Comparison of ENCODE assay signal across 28 cellular contexts in genomic region chr6:116036075-116036773, GRCh38. TPM values are rescaled to one million over a fixed set of nuclear protein-coding genes. Genes with fewer than 3 reads are reported as not detected.
DNase-seq lines count a peak whose midpoint lies in the region; ATAC-seq, FAIRE-seq and TF ChIP-seq lines count a peak whose summit lies in the region.
"Had no signal": no experiment of that assay in that cellular context is flagged by ENCODE, and none has a peak within 500 bp of the region (broad histone marks: within the 10 kb centered on the region; RNA-seq: fewer than 3 reads in every experiment).

No MANE protein-coding gene starts in this region.

- H3K36me3 Mint-ChIP-seq in endodermal cell (ENCODE audit: low read depth), result no peaks in the 10 kb centered on the region
- H3K36me3 Mint-ChIP-seq: natural killer cell treated with Interleukin-12 subunit alpha and Interleukin-12 subunit beta and Interleukin-15 and Interleukin-18, amount 100 ng/mL, for 72 hours; stimulated activated memory B cell treated with anti-CD40 and anti-IgM and Interleukin-4, amounts not matched to agents 10 μg/mL and 1 μg/mL and 100 μg/mL, for 72 hours had no signal

- no peak overlapping the region for H3K4ac ChIP-seq in IMR-90 (ENCODE audit: low read depth, low read length)

- no peak overlapping the region for H2AK9ac ChIP-seq in IMR-90 (replicated peaks; ENCODE audit: low read depth, low read length, poor library complexity)

- 2% methylated on average over 2 of the region's 2 CpGs for WGBS in A549 (ENCODE audit: missing lambda C conversion rate)
- WGBS in IMR-90 (ENCODE audit: extremely low coverage in 2 of 2, insufficient read length in 1 of 2), 2 experiments, result no CpG with 5 or more reads among the region's 2 CpGs
- WGBS in endodermal cell (ENCODE audit: insufficient coverage in 1 of 2, insufficient read length in 1 of 2), 2 experiments, result 38 to 56% methylated on average over 1 to 2 of the region's 2 CpGs

- TF ChIP-seq CTCF in A549 (IDR thresholded peaks at IDR 0.05), result no peak
- TF ChIP-seq CTCF in IMR-90 (conservative IDR thresholded peaks at IDR 0.05; ENCODE audit: low read depth, low read length), result no peak
- TF ChIP-seq CTCF in endodermal cell (conservative IDR thresholded peaks at IDR 0.05), result no peak
- TF ChIP-seq CTCF in foreskin fibroblast (IDR thresholded peaks at IDR 0.05; ENCODE audit: low read depth, low read length), result no peak

- no TSS peak for BruUV-seq in IMR-90 (replicated peaks; lab: Mats Ljungman, UMichigan)

- no peak overlapping the region for H3K14ac ChIP-seq in IMR-90 (replicated peaks; ENCODE audit: low read depth, low read length)

- H3K9me1 ChIP-seq in IMR-90 (ENCODE audit: insufficient read depth, low read length), result no peaks in the 10 kb centered on the region

- H2AK5ac ChIP-seq in IMR-90 (ENCODE audit: low read depth, low read length), result no peak overlapping the region

- peak overlapping the region; percentile 16; the same call in 2 of the 3 replicates for H3K4me3 ChIP-seq in A549
- no peak overlapping the region for H3K4me3 ChIP-seq in IMR-90 (ENCODE audit: insufficient read depth, low read depth, low read length)
- H3K4me3 ChIP-seq in endodermal cell (ENCODE audit: low read length), result peak overlapping the region; percentile 16
- H3K4me3 ChIP-seq in mucosa of stomach (ENCODE audit: low read length), result no peak overlapping the region
- no peak overlapping the region for H3K4me3 ChIP-seq in foreskin fibroblast (ENCODE audit: low read depth in 1 of 2, low read length in 2 of 2)

- H3K18ac ChIP-seq in IMR-90 (ENCODE audit: low read depth, low read length), result no peak overlapping the region; the same call in 1 of the 2 replicates

- no peak overlapping the region for H2BK120ac ChIP-seq in IMR-90 (ENCODE audit: low read depth, low read length)

- DNase-seq in A549 (ENCODE audit: low read depth in 1 of 2, low spot score in 1 of 2) (no peak), IMR-90 (no peak), endodermal cell (no peak), Ammon's horn (ENCODE audit: low spot score) (no peak), foreskin fibroblast (no peak), iPS-NIHi7 (ENCODE audit: extremely low spot score) (no peak)
- DNase-seq: activated CD4-positive, alpha-beta T cell treated with anti-CD3 and anti-CD28 coated beads for 48 hours; activated naive CD4-positive, alpha-beta T cell treated with anti-CD3 and anti-CD28 coated beads for 36 hours; activated T-cell treated with anti-CD3 and anti-CD28 coated beads, Interleukin-2, amount 50 U/mL, for 4 hours; amygdala; caudate nucleus; dermis blood vessel endothelial cell; head of caudate nucleus; HFFc6; KG1; left cardiac atrium; NCI-H1694; NCI-H2171; NCI-H524 treated with DMSO at 0.1 percent for 48 hours; right cardiac atrium; RPMI8226; stimulated activated CD4-positive, alpha-beta T cell treated with anti-CD3 and anti-CD28 coated beads, Interleukin-4, amount 100 ng/mL, for 1 hour had no signal

- H3K27ac ChIP-seq in A549, result peak overlapping the region; percentile 82 to 85
- H3K27ac ChIP-seq in IMR-90 (ENCODE audit: insufficient read depth, low read length), result no peak overlapping the region
- no peak overlapping the region for H3K27ac ChIP-seq in endodermal cell (ENCODE audit: low read depth, low read length)
- H3K27ac ChIP-seq: C4-2B had no signal

- FAIRE-seq in A549 (lab: Jason Lieb, UNC), result no peak

- POLR2A ChIA-PET in A549 (lab: Yijun Ruan, JAX), result interaction anchor here (1.0 kb wide), 1 partner anchor 24 kb away, joined by 3 read pairs; the partner anchor contains the start of gene FRK
- POLR2A ChIA-PET in IMR-90 (lab: Charles Lee; ENCODE audit: unreplicated experiment), result no interaction called here

- dilution Hi-C loops in IMR-90 (cut with HindIII; ENCODE audit: low sequenced_read_pairs, unreplicated experiment), result no loop called here

- no peak overlapping the region for H2BK5ac ChIP-seq in IMR-90 (ENCODE audit: low read depth, low read length, poor library complexity, severe bottlenecking)

- peaks cover 32% of the 10 kb centered on the region for H3K4me1 Mint-ChIP-seq in endodermal cell
- H3K4me1 Mint-ChIP-seq: stimulated activated memory B cell treated with anti-CD40 and anti-IgM and Interleukin-4, amounts not matched to agents 10 μg/mL and 1 μg/mL and 100 μg/mL, for 72 hours had no signal

- H3K27me3 ChIP-seq in IMR-90 (ENCODE audit: control insufficient read depth, insufficient read depth, low read length), result no peaks in the 10 kb centered on the region
- H3K27me3 ChIP-seq in endodermal cell (ENCODE audit: control insufficient read depth, insufficient read depth, low read length, poor library complexity, severe bottlenecking), result no peaks in the 10 kb centered on the region
- no peaks in the 10 kb centered on the region for H3K27me3 ChIP-seq in mucosa of stomach (ENCODE audit: control insufficient read depth, insufficient read depth, low read length)

- TF ChIP-seq POLR2A in A549 (IDR thresholded peaks at IDR 0.05; ENCODE audit: low read length) (no peak), IMR-90 (IDR thresholded peaks at IDR 0.05; ENCODE audit: low read depth, low read length) (no peak)

- H3K4me1 ChIP-seq in A549 (peaks cover 72% of the 10 kb centered on the region), IMR-90 (ENCODE audit: control insufficient read depth, insufficient read depth, low read length) (peaks cover 3% of the 10 kb centered on the region), endodermal cell (ENCODE audit: control insufficient read depth, insufficient read depth, low read length) (peaks cover 2% of the 10 kb centered on the region), mucosa of stomach (ENCODE audit: control insufficient read depth, insufficient read depth, low read length) (peaks cover 19% of the 10 kb centered on the region)

- H3K9ac ChIP-seq in IMR-90 (ENCODE audit: low read depth, low read length), result no peak overlapping the region
- peak overlapping the region; percentile 43 for H3K9ac ChIP-seq in endodermal cell (ENCODE audit: extremely low read depth, low read length, poor library complexity, severe bottlenecking)
- H3K9ac ChIP-seq in mucosa of stomach (ENCODE audit: low read length), result peak overlapping the region; percentile 13

- no peak for TF ChIP-seq RAD21 in A549 (conservative IDR thresholded peaks at IDR 0.05 in 1 of 2, IDR thresholded peaks at IDR 0.05 in 1 of 2)
- no peak for TF ChIP-seq RAD21 in IMR-90 (IDR thresholded peaks at IDR 0.05; ENCODE audit: low read length)

- no peak overlapping the region for H2BK15ac ChIP-seq in IMR-90 (ENCODE audit: low read depth, low read length)

- no peaks in the 10 kb centered on the region for H3K9me3 Mint-ChIP-seq in endodermal cell
- H3K9me3 Mint-ChIP-seq: activated naive CD4-positive, alpha-beta T cell treated with anti-CD3 and anti-CD28 coated beads for 36 hours; activated T-cell treated with anti-CD3 and anti-CD28 coated beads, Interleukin-2, amount 50 U/mL, for 4 hours; HFFc6; natural killer cell treated with Interleukin-12 subunit alpha and Interleukin-12 subunit beta and Interleukin-15 and Interleukin-18, amount 100 ng/mL, for 72 hours; stimulated activated memory B cell treated with anti-CD40 and anti-IgM and Interleukin-4, amounts not matched to agents 10 μg/mL and 1 μg/mL and 100 μg/mL, for 72 hours; T-helper 1 cell treated with Interleukin-12 subunit alpha and Interleukin-12 subunit beta and Interleukin-4 antibody, amounts not matched to agents 30 μg/mL and 1 μg/mL, for 36 hours had no signal

- no peaks in the 10 kb centered on the region for H3K79me1 ChIP-seq in IMR-90 (ENCODE audit: low read depth in 1 of 2, low read length in 2 of 2)

- no peak overlapping the region for H2AFZ ChIP-seq in IMR-90 (replicated peaks; ENCODE audit: low read length, poor library complexity)

- ATAC-seq in A549, result peak in 1 of 2 experiments; percentile 70; a peak in 3 of 6 replicates
- 0 out of 2 replicates have a peak, but pooled peaks have one; percentile 32 for ATAC-seq in IMR-90 (ENCODE audit: low read depth)
- no peak for ATAC-seq in GM21825 (IDR thresholded peaks at IDR 0.05; ENCODE audit: unreplicated experiment)
- ATAC-seq: activated T-cell treated with anti-CD3 and anti-CD28 coated beads, Interleukin-2, amount 50 U/mL, for 4 hours; natural killer cell treated with Interleukin-12 subunit alpha and Interleukin-12 subunit beta and Interleukin-15 and Interleukin-18, amount 100 ng/mL, for 72 hours; stimulated activated memory B cell treated with anti-CD40 and anti-IgM and Interleukin-4, amounts not matched to agents 10 μg/mL and 1 μg/mL and 100 μg/mL, for 72 hours had no signal

- H2BK20ac ChIP-seq in IMR-90 (ENCODE audit: low read depth, low read length), result no peak overlapping the region

- no peak overlapping the region for H4K91ac ChIP-seq in IMR-90 (ENCODE audit: insufficient read depth, low read depth, low read length)

- no peak overlapping the region for H4K5ac ChIP-seq in IMR-90 (ENCODE audit: low read depth, low read length)

- no peak overlapping the region for H3K4me3 Mint-ChIP-seq in endodermal cell
- H3K4me3 Mint-ChIP-seq: activated naive CD4-positive, alpha-beta T cell treated with anti-CD3 and anti-CD28 coated beads for 36 hours; activated T-cell treated with anti-CD3 and anti-CD28 coated beads, Interleukin-2, amount 50 U/mL, for 4 hours; HFFc6; natural killer cell treated with Interleukin-12 subunit alpha and Interleukin-12 subunit beta and Interleukin-15 and Interleukin-18, amount 100 ng/mL, for 72 hours; stimulated activated memory B cell treated with anti-CD40 and anti-IgM and Interleukin-4, amounts not matched to agents 10 μg/mL and 1 μg/mL and 100 μg/mL, for 72 hours; T-helper 1 cell treated with Interleukin-12 subunit alpha and Interleukin-12 subunit beta and Interleukin-4 antibody, amounts not matched to agents 30 μg/mL and 1 μg/mL, for 36 hours had no signal

- intact Hi-C loops in IMR-90 (cut with micrococcal nuclease), result no loop called here

- H3K23ac ChIP-seq in IMR-90 (ENCODE audit: low read depth, low read length), result no peak overlapping the region

- H3K27me3 Mint-ChIP-seq in endodermal cell (ENCODE audit: insufficient read depth), result no peaks in the 10 kb centered on the region
- H3K27me3 Mint-ChIP-seq: stimulated activated memory B cell treated with anti-CD40 and anti-IgM and Interleukin-4, amounts not matched to agents 10 μg/mL and 1 μg/mL and 100 μg/mL, for 72 hours had no signal

- H3K56ac ChIP-seq in IMR-90 (ENCODE audit: extremely low read depth, insufficient read depth, low read length), result no peak overlapping the region

- peak overlapping the region; percentile 67 for H3K27ac Mint-ChIP-seq in endodermal cell
- H3K27ac Mint-ChIP-seq: activated naive CD4-positive, alpha-beta T cell treated with anti-CD3 and anti-CD28 coated beads for 36 hours; HFFc6; natural killer cell treated with Interleukin-12 subunit alpha and Interleukin-12 subunit beta and Interleukin-15 and Interleukin-18, amount 100 ng/mL, for 72 hours; stimulated activated memory B cell treated with anti-CD40 and anti-IgM and Interleukin-4, amounts not matched to agents 10 μg/mL and 1 μg/mL and 100 μg/mL, for 72 hours; T-helper 1 cell treated with Interleukin-12 subunit alpha and Interleukin-12 subunit beta and Interleukin-4 antibody, amounts not matched to agents 30 μg/mL and 1 μg/mL, for 36 hours had no signal

- no peaks in the 10 kb centered on the region for H4K20me1 ChIP-seq in IMR-90 (ENCODE audit: insufficient read depth, low read length)

- no peaks in the 10 kb centered on the region for H3K9me3 ChIP-seq in A549
- H3K9me3 ChIP-seq in IMR-90 (ENCODE audit: control insufficient read depth, insufficient read depth, low read length), result no peaks in the 10 kb centered on the region
- no peaks in the 10 kb centered on the region for H3K9me3 ChIP-seq in endodermal cell (ENCODE audit: control insufficient read depth, low read length)
- H3K9me3 ChIP-seq in mucosa of stomach (ENCODE audit: control insufficient read depth, low read length), result no peaks in the 10 kb centered on the region

- peak overlapping the region; percentile 83 for H3K4me2 ChIP-seq in A549
- H3K4me2 ChIP-seq in IMR-90 (ENCODE audit: low read depth, low read length), result no peak overlapping the region

- no peaks in the 10 kb centered on the region for H3K36me3 ChIP-seq in IMR-90 (ENCODE audit: control insufficient read depth, insufficient read depth, low read length)
- H3K36me3 ChIP-seq in endodermal cell (ENCODE audit: control insufficient read depth, insufficient read depth, low read length), result no peaks in the 10 kb centered on the region
- no peaks in the 10 kb centered on the region for H3K36me3 ChIP-seq in mucosa of stomach (ENCODE audit: control insufficient read depth, insufficient read depth, low read length)

- in situ Hi-C loops in IMR-90 (cut with MboI; ENCODE audit: low sequenced_read_pairs), result no loop called here

- no peak overlapping the region; a peak in 1 of 4 replicates for H4K8ac ChIP-seq in IMR-90 (ENCODE audit: low read depth in 2 of 2, low read length in 2 of 2)

- CTCF ChIA-PET in A549 (lab: Yijun Ruan, JAX) (interaction anchor here (1.0 to 2.5 kb wide), 3 partner anchors 11 to 60 kb away, joined by 3 to 8 read pairs (median 3); no protein-coding TSS in a partner anchor), IMR-90 (lab: Yijun Ruan, JAX) (no interaction called here)

- no peak for TF ChIP-seq EP300 in A549 (IDR thresholded peaks at IDR 0.05)

RNA-seq across cellular contexts. Expression of gene FRK, which starts 24.5 kb away (rescaled TPM):
- polyA plus RNA-seq in A549 (2011; rRNA removed) (6.7 and 8.9 TPM in 2 replicates), A549 (2017; fragmentation: RNase III; extraction: RNeasy Plus Mini Kit Qiagen cat#74134 plus additional on column Dnase treatment) (1.7 to 2.2 TPM (median 2.1 TPM) in 3 replicates), IMR-90 (2012; rRNA removed) (under 0.01 and 0.02 TPM in 2 replicates)
- 0.67 and 0.93 TPM in 2 replicates for polyA plus RNA-seq in A549 (2012; cell fraction: cytosol; rRNA removed)
- polyA plus RNA-seq in A549 (2012; cell fraction: nucleus; rRNA removed), result 0.82 and 1.2 TPM in 2 replicates
- polyA minus RNA-seq in A549 (2011; rRNA and poly(A)+ RNA removed), result 15.4 and 18.7 TPM in 2 replicates
- total RNA-seq in IMR-90 (2012; rRNA removed) (under 0.01 TPM in 2 replicates), endodermal cell (1 to 10 TPM; 1.4 to 2.9 TPM)
- 0.01 TPM in 1 of 2 replicates, not detected in the other for polyA plus RNA-seq in IMR-90 (2012; cell fraction: cytosol; rRNA removed)
- polyA plus RNA-seq in IMR-90 (2012; cell fraction: nucleus; rRNA removed; ENCODE audit: low replicate concordance), result 0.02 and 0.09 TPM in 2 replicates
- polyA plus RNA-seq in endodermal cell (2013, experiment 1 of 2), result 0.11 TPM
- polyA plus RNA-seq in endodermal cell (2013, experiment 2 of 2), result 0.12 TPM
- total RNA-seq: activated naive CD4-positive, alpha-beta T cell treated with anti-CD3 and anti-CD28 coated beads for 36 hours had no signal

Comparison
In these comparisons a context has a peak if more than half of its experiments do, and no peak if none do; other contexts are left out.
1. H3K27ac ChIP-seq: peak in A549 (2 of 2); none in IMR-90 (single experiment) and endodermal cell (single experiment).
2. H3K4me3 ChIP-seq: peak in A549 (single experiment) and endodermal cell (single experiment); none in IMR-90 (single experiment), mucosa of stomach (single experiment) and foreskin fibroblast (0 of 2).